Comparison of ENCODE assay signal across 8 cellular contexts in the genomic region with DNA sequence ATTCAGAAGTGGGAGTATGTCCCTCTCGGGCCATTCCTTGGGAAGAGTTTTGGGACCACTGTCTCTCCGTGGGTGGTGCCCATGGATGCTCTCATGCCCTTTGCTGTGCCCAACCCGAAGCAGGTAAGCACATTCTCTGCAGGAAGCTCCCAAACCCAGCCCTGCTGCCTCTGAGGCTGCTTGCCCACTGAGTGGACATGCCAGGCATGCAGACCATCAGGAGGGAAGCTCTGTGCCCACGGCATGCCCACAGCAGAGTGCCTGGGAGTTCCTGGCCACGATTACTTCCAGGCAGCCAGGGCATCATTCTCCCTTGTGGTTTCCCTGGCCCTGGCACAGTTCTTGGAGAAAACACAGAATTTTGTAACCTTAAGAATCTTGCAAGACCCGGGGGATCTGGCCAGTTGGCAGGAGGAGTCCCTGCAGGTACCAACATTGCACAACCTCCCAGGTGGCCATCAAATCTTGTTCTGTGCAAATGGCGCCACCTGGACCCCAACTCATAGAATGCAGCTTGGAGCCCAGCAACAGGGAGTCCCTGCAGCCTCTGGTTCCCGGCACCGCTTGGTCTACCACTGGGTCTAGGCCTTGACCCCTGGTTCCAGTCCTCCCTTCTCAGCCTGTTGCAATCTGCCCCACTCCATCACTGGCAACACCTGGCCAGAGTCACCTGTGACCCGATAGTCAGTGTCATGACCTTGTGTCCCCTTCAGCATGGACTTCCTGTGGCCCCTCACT. TPM values are rescaled to one million over a fixed set of nuclear protein-coding genes. Genes with fewer than 3 reads are reported as not detected.
DNase-seq lines count a peak whose midpoint lies in the region; ATAC-seq and TF ChIP-seq lines count a peak whose summit lies in the region.

No MANE protein-coding gene starts in this region.

- no peak overlapping the region for H3K4me2 ChIP-seq in mammary epithelial cell (ENCODE audit: insufficient read depth, low read depth, low read length)

- CTCF ChIA-PET in WTC11 (lab: Charles Lee) (interaction anchor here (0.9 to 1.9 kb wide), 12 partner anchors 12 to 463 kb away, joined by 3 to 6 read pairs (median 3); partner anchors contain the start of gene FAH), mammary epithelial cell (lab: Charles Lee; ENCODE audit: low non-redundant PET) (interaction anchor here (0.6 kb wide), 1 partner anchor 20 kb away, joined by 3 read pairs; no protein-coding TSS in a partner anchor)

- DNase-seq in COR-L47 (lab: John Stamatoyannopoulos, UW) (peak; percentile 70), MV-4-11 (lab: John Stamatoyannopoulos, UW) (peak; percentile 13), WTC11 (ENCODE audit: low spot score) (peak; percentile 83), mammary epithelial cell (peak; percentile 65)
- peak; percentile 47 for DNase-seq in stimulated activated CD8-positive, alpha-beta memory T cell treated with anti-CD3 and anti-CD28 coated beads, Interleukin-12 subunit alpha, Interleukin-12 subunit beta, amount 100 ng/mL, for 1 hour (ENCODE audit: low read depth)

- no peak overlapping the region for H2AFZ ChIP-seq in mammary epithelial cell (ENCODE audit: low read depth, low read length)

- intact Hi-C loops in mammary epithelial cell (cut with micrococcal nuclease), result loop anchor here (1.0 to 5.0 kb wide), 7 partner anchors 180 to 833 kb away; no protein-coding TSS in a partner anchor

- H3K27ac ChIP-seq in mammary epithelial cell (ENCODE audit: insufficient read depth, low read depth, low read length) (no peak overlapping the region), liver (ENCODE audit: low read depth in 1 of 2, low read length in 2 of 2) (peak overlapping the region; percentile 84 to 90)

- no peaks in the 10 kb centered on the region for H3K27me3 Mint-ChIP-seq in WTC11 (ENCODE audit: low read depth)

- 41% methylated on average over 8 of the region's 10 CpGs for WGBS in mammary epithelial cell (ENCODE audit: low coverage, missing lambda C conversion rate)
- 42% methylated on average over 10 of the region's 10 CpGs for WGBS in liver

- no peaks in the 10 kb centered on the region for H3K9me3 ChIP-seq in mammary epithelial cell (replicated peaks; ENCODE audit: insufficient read depth, low read length)
- no peaks in the 10 kb centered on the region for H3K9me3 ChIP-seq in liver (ENCODE audit: control insufficient read depth in 4 of 4, low read length in 3 of 4)

- peak; percentile 78 for TF ChIP-seq CTCF in WTC11 (IDR thresholded peaks at IDR 0.05)
- peak; percentile 56 to 88 for TF ChIP-seq CTCF in mammary epithelial cell (conservative IDR thresholded peaks at IDR 0.05 in 1 of 2, IDR thresholded peaks at IDR 0.05 in 1 of 2; ENCODE audit: extremely low read depth in 1 of 2, insufficient read depth in 1 of 2, low read depth in 1 of 2, low read length in 2 of 2)
- peak; percentile 90 for TF ChIP-seq CTCF in liver (IDR thresholded peaks at IDR 0.05; ENCODE audit: low read depth, low read length, missing input control)

- H3K27ac Mint-ChIP-seq in WTC11, result peak overlapping the region; percentile 41; the same call in 1 of the 2 replicates

- H3K4me3 Mint-ChIP-seq in WTC11, result no peak overlapping the region

- in situ Hi-C loops in mammary epithelial cell (cut with MboI; ENCODE audit: low sequenced_read_pairs in 2 of 2), result loop anchor here in 1 of 2 donors (10.0 kb wide), 1 partner anchor 308 kb away; no protein-coding TSS in a partner anchor

- peaks cover 18% of the 10 kb centered on the region for H3K36me3 Mint-ChIP-seq in WTC11

- H3K27me3 ChIP-seq in mammary epithelial cell (ENCODE audit: insufficient read depth, low read length) (no peaks in the 10 kb centered on the region), liver (ENCODE audit: control insufficient read depth in 4 of 4, insufficient read depth in 4 of 4, low read length in 3 of 4) (no peaks in the 10 kb centered on the region)

- H3K4me3 ChIP-seq in mammary epithelial cell (replicated peaks in 1 of 3; ENCODE audit: insufficient read depth in 1 of 3, low read depth in 2 of 3, low read length in 3 of 3) (no peak overlapping the region), liver (ENCODE audit: low read depth in 1 of 3, low read length in 3 of 3) (no peak overlapping the region)

- dilution Hi-C loops in mammary epithelial cell (cut with HindIII; ENCODE audit: low sequenced_read_pairs), result no loop called here

- no peaks in the 10 kb centered on the region for H3K36me3 ChIP-seq in mammary epithelial cell (ENCODE audit: insufficient read depth, low read length)
- H3K36me3 ChIP-seq in liver (ENCODE audit: control insufficient read depth in 4 of 4, insufficient read depth in 3 of 4, low read depth in 1 of 4, low read length in 3 of 4), result peaks cover 9 to 20% (median 12%) of the 10 kb centered on the region in 4 donors

- POLR2A ChIA-PET in WTC11 (lab: Charles Lee), result interaction anchor here (0.6 kb wide), 1 partner anchor 110 kb away, joined by 4 read pairs; no protein-coding TSS in a partner anchor

- H3K9ac ChIP-seq in mammary epithelial cell (ENCODE audit: insufficient read depth, low read length), result no peak overlapping the region
- no peak overlapping the region for H3K9ac ChIP-seq in liver (ENCODE audit: low read depth in 1 of 2, low read length in 2 of 2)

- H3K4me1 Mint-ChIP-seq in WTC11, result no peaks in the 10 kb centered on the region

- peak; percentile 95 for TF ChIP-seq RAD21 in liver (IDR thresholded peaks at IDR 0.05)

- no peaks in the 10 kb centered on the region for H4K20me1 ChIP-seq in mammary epithelial cell (ENCODE audit: insufficient read depth, low read length)

- peaks cover 18% of the 10 kb centered on the region for H3K4me1 ChIP-seq in mammary epithelial cell (ENCODE audit: insufficient read depth, low read length)
- peaks cover 32 to 76% (median 63%) of the 10 kb centered on the region in 4 donors for H3K4me1 ChIP-seq in liver (ENCODE audit: control insufficient read depth in 4 of 4, insufficient read depth in 4 of 4, low read length in 3 of 4)

- ATAC-seq in GM19463 (IDR thresholded peaks at IDR 0.05; ENCODE audit: unreplicated experiment), result peak; percentile 68
- ATAC-seq in WTC11, result peak; percentile 95
- ATAC-seq in GM18870 (IDR thresholded peaks at IDR 0.05; ENCODE audit: unreplicated experiment), result no peak

- peaks cover 5% of the 10 kb centered on the region; the same call in 1 of the 2 replicates for H3K9me3 Mint-ChIP-seq in WTC11

- no peaks in the 10 kb centered on the region for H3K79me2 ChIP-seq in mammary epithelial cell (ENCODE audit: insufficient read depth, low read length)

- no TSS peak for BruUV-seq in mammary epithelial cell (replicated peaks; lab: Mats Ljungman, UMichigan)

TF ChIP-seq in WTC11, 78 proteins besides CTCF, POLR2A, EP300 and RAD21 (continues in another document):
- no peak for TF ChIP-seq ZNF263 (CRISPR knock-in tag; IDR thresholded peaks at IDR 0.05; ENCODE audit: low read depth)

TF ChIP-seq in liver, 16 proteins besides CTCF, POLR2A, EP300 and RAD21:
- TF ChIP-seq REST (IDR thresholded peaks at IDR 0.05) (no peak), JUND (IDR thresholded peaks at IDR 0.05) (no peak), NR2F2 (IDR thresholded peaks at IDR 0.05) (no peak), RXRA (IDR thresholded peaks at IDR 0.05) (peak; percentile 84 to 89), YY1 (IDR thresholded peaks at IDR 0.05) (peak; percentile 45), SP1 (IDR thresholded peaks at IDR 0.05) (peak; percentile 46), ATF3 (IDR thresholded peaks at IDR 0.05) (no peak), FOXA1 (IDR thresholded peaks at IDR 0.05) (no peak), HNF4G (IDR thresholded peaks at IDR 0.05) (no peak), HNF4A (conservative IDR thresholded peaks at IDR 0.05) (peak; percentile 81 to 82)
- TF ChIP-seq, protein P1, sequence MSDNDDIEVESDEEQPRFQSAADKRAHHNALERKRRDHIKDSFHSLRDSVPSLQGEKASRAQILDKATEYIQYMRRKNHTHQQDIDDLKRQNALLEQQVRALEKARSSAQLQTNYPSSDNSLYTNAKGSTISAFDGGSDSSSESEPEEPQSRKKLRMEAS (IDR thresholded peaks at IDR 0.05), result no peak

RNA-seq across cellular contexts. Expression of gene FAH, which starts 20.4 kb away (rescaled TPM):
- total RNA-seq in WTC11 (2021), result 21.7 to 23.7 TPM (median 22.8 TPM) in 3 replicates
- 10 to 100 TPM; 21.2 to 30.8 TPM for total RNA-seq in mammary epithelial cell
- polyA plus RNA-seq in mammary epithelial cell, result 34.0 TPM
- 55.0 TPM for polyA minus RNA-seq in mammary epithelial cell
- total RNA-seq in liver, result 100 to 1,000 TPM in 1 of 2 donors, 10 to 100 TPM in 1; 42.1 to 195 TPM
- 100 to 1,000 TPM; 176 to 226 TPM for polyA plus RNA-seq in liver

Comparison
In these comparisons a context has a peak if more than half of its experiments do, and no peak if none do; other contexts are left out.
1. DNase-seq: peak in every context shown above with its lines; median percentile 83 in WTC11; 70 in COR-L47; 65 in mammary epithelial cell; 47 in stimulated activated CD8-positive, alpha-beta memory T cell treated with anti-CD3 and anti-CD28 coated beads, Interleukin-12 subunit alpha, Interleukin-12 subunit beta, amount 100 ng/mL, for 1 hour; 13 in MV-4-11.